1 cellular context compared by ENCODE assay signal in genomic region chr15:34799149-34799824, GRCh38.
TF ChIP-seq lines count a peak whose summit lies in the region.

No MANE protein-coding gene starts in this region.

TF ChIP-seq in HEK293, 187 proteins besides CTCF, POLR2A, EP300 and RAD21 (continued from another document):
- TF ChIP-seq, protein P1, sequence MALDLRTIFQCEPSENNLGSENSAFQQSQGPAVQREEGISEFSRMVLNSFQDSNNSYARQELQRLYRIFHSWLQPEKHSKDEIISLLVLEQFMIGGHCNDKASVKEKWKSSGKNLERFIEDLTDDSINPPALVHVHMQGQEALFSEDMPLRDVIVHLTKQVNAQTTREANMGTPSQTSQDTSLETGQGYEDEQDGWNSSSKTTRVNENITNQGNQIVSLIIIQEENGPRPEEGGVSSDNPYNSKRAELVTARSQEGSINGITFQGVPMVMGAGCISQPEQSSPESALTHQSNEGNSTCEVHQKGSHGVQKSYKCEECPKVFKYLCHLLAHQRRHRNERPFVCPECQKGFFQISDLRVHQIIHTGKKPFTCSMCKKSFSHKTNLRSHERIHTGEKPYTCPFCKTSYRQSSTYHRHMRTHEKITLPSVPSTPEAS (tag by site-specific recombination; IDR thresholded peaks at IDR 0.05), result no peak
- peak; percentile 72 for TF ChIP-seq ZBTB20 (tag by site-specific recombination; IDR thresholded peaks at IDR 0.05)
- no peak for TF ChIP-seq ZNF529 (tag by site-specific recombination; IDR thresholded peaks at IDR 0.05; ENCODE audit: insufficient replicate concordance)
- no peak for TF ChIP-seq FEZF1 (tag by site-specific recombination; IDR thresholded peaks at IDR 0.05)
- no peak for TF ChIP-seq ZNF707 (tag by site-specific recombination; IDR thresholded peaks at IDR 0.05)
- TF ChIP-seq ZNF202 (tag by site-specific recombination; IDR thresholded peaks at IDR 0.05; ENCODE audit: borderline replicate concordance), result no peak
- no peak for TF ChIP-seq ZNF544 (tag by site-specific recombination; IDR thresholded peaks at IDR 0.05)
- TF ChIP-seq, protein P2, sequence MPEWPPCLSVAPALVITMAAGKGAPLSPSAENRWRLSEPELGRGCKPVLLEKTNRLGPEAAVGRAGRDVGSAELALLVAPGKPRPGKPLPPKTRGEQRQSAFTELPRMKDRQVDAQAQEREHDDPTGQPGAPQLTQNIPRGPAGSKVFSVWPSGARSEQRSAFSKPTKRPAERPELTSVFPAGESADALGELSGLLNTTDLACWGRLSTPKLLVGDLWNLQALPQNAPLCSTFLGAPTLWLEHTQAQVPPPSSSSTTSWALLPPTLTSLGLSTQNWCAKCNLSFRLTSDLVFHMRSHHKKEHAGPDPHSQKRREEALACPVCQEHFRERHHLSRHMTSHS (tag by site-specific recombination; IDR thresholded peaks at IDR 0.05), result no peak
- TF ChIP-seq ZNF514 (tag by site-specific recombination; IDR thresholded peaks at IDR 0.05), result no peak
- TF ChIP-seq ZNF561 (tag by site-specific recombination; IDR thresholded peaks at IDR 0.05; ENCODE audit: borderline replicate concordance), result no peak
- TF ChIP-seq BCL6B (tag by site-specific recombination; IDR thresholded peaks at IDR 0.05), result no peak
- TF ChIP-seq MZF1 (tag by site-specific recombination; IDR thresholded peaks at IDR 0.05; ENCODE audit: borderline replicate concordance), result no peak
- 0 out of 2 replicates have a peak, but pooled peaks have one; percentile 44 for TF ChIP-seq ZFHX2 (tag by site-specific recombination; conservative IDR thresholded peaks at IDR 0.05)
- no peak for TF ChIP-seq ZNF548 (tag by site-specific recombination; IDR thresholded peaks at IDR 0.05)
- no peak for TF ChIP-seq SCRT1 (tag by site-specific recombination; IDR thresholded peaks at IDR 0.05; ENCODE audit: borderline replicate concordance)
- no peak for TF ChIP-seq ZNF792 (tag by site-specific recombination; IDR thresholded peaks at IDR 0.05)
- TF ChIP-seq, protein P3, sequence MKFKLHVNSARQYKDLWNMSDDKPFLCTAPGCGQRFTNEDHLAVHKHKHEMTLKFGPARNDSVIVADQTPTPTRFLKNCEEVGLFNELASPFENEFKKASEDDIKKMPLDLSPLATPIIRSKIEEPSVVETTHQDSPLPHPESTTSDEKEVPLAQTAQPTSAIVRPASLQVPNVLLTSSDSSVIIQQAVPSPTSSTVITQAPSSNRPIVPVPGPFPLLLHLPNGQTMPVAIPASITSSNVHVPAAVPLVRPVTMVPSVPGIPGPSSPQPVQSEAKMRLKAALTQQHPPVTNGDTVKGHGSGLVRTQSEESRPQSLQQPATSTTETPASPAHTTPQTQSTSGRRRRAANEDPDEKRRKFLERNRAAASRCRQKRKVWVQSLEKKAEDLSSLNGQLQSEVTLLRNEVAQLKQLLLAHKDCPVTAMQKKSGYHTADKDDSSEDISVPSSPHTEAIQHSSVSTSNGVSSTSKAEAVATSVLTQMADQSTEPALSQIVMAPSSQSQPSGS (tag by site-specific recombination; IDR thresholded peaks at IDR 0.05; ENCODE audit: low read depth), result no peak
- TF ChIP-seq, protein P4, sequence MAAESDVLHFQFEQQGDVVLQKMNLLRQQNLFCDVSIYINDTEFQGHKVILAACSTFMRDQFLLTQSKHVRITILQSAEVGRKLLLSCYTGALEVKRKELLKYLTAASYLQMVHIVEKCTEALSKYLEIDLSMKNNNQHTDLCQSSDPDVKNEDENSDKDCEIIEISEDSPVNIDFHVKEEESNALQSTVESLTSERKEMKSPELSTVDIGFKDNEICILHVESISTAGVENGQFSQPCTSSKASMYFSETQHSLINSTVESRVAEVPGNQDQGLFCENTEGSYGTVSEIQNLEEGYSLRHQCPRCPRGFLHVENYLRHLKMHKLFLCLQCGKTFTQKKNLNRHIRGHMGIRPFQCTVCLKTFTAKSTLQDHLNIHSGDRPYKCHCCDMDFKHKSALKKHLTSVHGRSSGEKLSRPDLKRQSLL (tag by site-specific recombination; IDR thresholded peaks at IDR 0.05), result no peak
- TF ChIP-seq ZNF677 (tag by site-specific recombination; IDR thresholded peaks at IDR 0.05), result no peak
- TF ChIP-seq ZNF747 (tag by site-specific recombination; IDR thresholded peaks at IDR 0.05), result no peak
- TF ChIP-seq ZFP41 (tag by site-specific recombination; IDR thresholded peaks at IDR 0.05; ENCODE audit: borderline replicate concordance), result no peak
- TF ChIP-seq GLIS1 (tag by site-specific recombination; IDR thresholded peaks at IDR 0.05), result peak; percentile 56
- TF ChIP-seq ZNF221 (tag by site-specific recombination; IDR thresholded peaks at IDR 0.05; ENCODE audit: borderline replicate concordance), result no peak
- no peak for TF ChIP-seq ZNF133 (tag by site-specific recombination; IDR thresholded peaks at IDR 0.05)
- TF ChIP-seq ZNF341 (tag by site-specific recombination; IDR thresholded peaks at IDR 0.05; ENCODE audit: low read depth), result no peak
- TF ChIP-seq, protein P5, sequence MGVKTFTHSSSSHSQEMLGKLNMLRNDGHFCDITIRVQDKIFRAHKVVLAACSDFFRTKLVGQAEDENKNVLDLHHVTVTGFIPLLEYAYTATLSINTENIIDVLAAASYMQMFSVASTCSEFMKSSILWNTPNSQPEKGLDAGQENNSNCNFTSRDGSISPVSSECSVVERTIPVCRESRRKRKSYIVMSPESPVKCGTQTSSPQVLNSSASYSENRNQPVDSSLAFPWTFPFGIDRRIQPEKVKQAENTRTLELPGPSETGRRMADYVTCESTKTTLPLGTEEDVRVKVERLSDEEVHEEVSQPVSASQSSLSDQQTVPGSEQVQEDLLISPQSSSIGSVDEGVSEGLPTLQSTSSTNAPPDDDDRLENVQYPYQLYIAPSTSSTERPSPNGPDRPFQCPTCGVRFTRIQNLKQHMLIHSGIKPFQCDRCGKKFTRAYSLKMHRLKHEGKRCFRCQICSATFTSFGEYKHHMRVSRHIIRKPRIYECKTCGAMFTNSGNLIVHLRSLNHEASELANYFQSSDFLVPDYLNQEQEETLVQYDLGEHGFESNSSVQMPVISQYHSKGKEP (tag by site-specific recombination; IDR thresholded peaks at IDR 0.05), result no peak
- TF ChIP-seq, protein P6, sequence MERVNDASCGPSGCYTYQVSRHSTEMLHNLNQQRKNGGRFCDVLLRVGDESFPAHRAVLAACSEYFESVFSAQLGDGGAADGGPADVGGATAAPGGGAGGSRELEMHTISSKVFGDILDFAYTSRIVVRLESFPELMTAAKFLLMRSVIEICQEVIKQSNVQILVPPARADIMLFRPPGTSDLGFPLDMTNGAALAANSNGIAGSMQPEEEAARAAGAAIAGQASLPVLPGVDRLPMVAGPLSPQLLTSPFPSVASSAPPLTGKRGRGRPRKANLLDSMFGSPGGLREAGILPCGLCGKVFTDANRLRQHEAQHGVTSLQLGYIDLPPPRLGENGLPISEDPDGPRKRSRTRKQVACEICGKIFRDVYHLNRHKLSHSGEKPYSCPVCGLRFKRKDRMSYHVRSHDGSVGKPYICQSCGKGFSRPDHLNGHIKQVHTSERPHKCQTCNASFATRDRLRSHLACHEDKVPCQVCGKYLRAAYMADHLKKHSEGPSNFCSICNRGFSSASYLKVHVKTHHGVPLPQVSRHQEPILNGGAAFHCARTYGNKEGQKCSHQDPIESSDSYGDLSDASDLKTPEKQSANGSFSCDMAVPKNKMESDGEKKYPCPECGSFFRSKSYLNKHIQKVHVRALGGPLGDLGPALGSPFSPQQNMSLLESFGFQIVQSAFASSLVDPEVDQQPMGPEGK (tag by site-specific recombination; IDR thresholded peaks at IDR 0.05), result no peak
- TF ChIP-seq ZNF335 (tag by site-specific recombination; conservative IDR thresholded peaks at IDR 0.05), result 0 out of 2 replicates have a peak, but pooled peaks have one; percentile 23
- no peak for TF ChIP-seq ZNF624 (tag by site-specific recombination; IDR thresholded peaks at IDR 0.05)
- no peak; the same call in 1 of the 2 replicates for TF ChIP-seq ZBTB48 (tag by site-specific recombination; IDR thresholded peaks at IDR 0.05)
- 0 out of 2 replicates have a peak, but pooled peaks have one; percentile 39 for TF ChIP-seq ZNF398 (tag by site-specific recombination; IDR thresholded peaks at IDR 0.05)
- TF ChIP-seq ZNF23 (tag by site-specific recombination; IDR thresholded peaks at IDR 0.05; ENCODE audit: borderline replicate concordance), result no peak
- TF ChIP-seq, protein P7, sequence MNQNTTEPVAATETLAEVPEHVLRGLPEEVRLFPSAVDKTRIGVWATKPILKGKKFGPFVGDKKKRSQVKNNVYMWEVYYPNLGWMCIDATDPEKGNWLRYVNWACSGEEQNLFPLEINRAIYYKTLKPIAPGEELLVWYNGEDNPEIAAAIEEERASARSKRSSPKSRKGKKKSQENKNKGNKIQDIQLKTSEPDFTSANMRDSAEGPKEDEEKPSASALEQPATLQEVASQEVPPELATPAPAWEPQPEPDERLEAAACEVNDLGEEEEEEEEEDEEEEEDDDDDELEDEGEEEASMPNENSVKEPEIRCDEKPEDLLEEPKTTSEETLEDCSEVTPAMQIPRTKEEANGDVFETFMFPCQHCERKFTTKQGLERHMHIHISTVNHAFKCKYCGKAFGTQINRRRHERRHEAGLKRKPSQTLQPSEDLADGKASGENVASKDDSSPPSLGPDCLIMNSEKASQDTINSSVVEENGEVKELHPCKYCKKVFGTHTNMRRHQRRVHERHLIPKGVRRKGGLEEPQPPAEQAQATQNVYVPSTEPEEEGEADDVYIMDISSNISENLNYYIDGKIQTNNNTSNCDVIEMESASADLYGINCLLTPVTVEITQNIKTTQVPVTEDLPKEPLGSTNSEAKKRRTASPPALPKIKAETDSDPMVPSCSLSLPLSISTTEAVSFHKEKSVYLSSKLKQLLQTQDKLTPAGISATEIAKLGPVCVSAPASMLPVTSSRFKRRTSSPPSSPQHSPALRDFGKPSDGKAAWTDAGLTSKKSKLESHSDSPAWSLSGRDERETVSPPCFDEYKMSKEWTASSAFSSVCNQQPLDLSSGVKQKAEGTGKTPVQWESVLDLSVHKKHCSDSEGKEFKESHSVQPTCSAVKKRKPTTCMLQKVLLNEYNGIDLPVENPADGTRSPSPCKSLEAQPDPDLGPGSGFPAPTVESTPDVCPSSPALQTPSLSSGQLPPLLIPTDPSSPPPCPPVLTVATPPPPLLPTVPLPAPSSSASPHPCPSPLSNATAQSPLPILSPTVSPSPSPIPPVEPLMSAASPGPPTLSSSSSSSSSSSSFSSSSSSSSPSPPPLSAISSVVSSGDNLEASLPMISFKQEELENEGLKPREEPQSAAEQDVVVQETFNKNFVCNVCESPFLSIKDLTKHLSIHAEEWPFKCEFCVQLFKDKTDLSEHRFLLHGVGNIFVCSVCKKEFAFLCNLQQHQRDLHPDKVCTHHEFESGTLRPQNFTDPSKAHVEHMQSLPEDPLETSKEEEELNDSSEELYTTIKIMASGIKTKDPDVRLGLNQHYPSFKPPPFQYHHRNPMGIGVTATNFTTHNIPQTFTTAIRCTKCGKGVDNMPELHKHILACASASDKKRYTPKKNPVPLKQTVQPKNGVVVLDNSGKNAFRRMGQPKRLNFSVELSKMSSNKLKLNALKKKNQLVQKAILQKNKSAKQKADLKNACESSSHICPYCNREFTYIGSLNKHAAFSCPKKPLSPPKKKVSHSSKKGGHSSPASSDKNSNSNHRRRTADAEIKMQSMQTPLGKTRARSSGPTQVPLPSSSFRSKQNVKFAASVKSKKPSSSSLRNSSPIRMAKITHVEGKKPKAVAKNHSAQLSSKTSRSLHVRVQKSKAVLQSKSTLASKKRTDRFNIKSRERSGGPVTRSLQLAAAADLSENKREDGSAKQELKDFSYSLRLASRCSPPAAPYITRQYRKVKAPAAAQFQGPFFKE (tag by site-specific recombination; IDR thresholded peaks at IDR 0.05; ENCODE audit: borderline replicate concordance), result no peak
- TF ChIP-seq ZNF549 (tag by site-specific recombination; IDR thresholded peaks at IDR 0.05), result peak; percentile 85
- no peak for TF ChIP-seq ZNF48 (tag by site-specific recombination; IDR thresholded peaks at IDR 0.05)
- TF ChIP-seq ZBTB17 (tag by site-specific recombination; IDR thresholded peaks at IDR 0.05), result 0 out of 2 replicates have a peak, but pooled peaks have one; percentile 26
- no peak for TF ChIP-seq ZNF768 (tag by site-specific recombination; IDR thresholded peaks at IDR 0.05)
- peak; percentile 70 for TF ChIP-seq WT1 (tag by site-specific recombination; IDR thresholded peaks at IDR 0.05)
- TF ChIP-seq ZNF132 (tag by site-specific recombination; IDR thresholded peaks at IDR 0.05; ENCODE audit: borderline replicate concordance), result no peak
- TF ChIP-seq ZNF837 (tag by site-specific recombination; IDR thresholded peaks at IDR 0.05), result no peak
- TF ChIP-seq ZSCAN23 (tag by site-specific recombination; IDR thresholded peaks at IDR 0.05), result no peak
- TF ChIP-seq ZNF266 (tag by site-specific recombination; IDR thresholded peaks at IDR 0.05; ENCODE audit: low read depth), result no peak
- no peak for TF ChIP-seq ZNF639 (tag by site-specific recombination; IDR thresholded peaks at IDR 0.05)
